Comparison of ENCODE assay signal across 16 cellular contexts in the genomic region with DNA sequence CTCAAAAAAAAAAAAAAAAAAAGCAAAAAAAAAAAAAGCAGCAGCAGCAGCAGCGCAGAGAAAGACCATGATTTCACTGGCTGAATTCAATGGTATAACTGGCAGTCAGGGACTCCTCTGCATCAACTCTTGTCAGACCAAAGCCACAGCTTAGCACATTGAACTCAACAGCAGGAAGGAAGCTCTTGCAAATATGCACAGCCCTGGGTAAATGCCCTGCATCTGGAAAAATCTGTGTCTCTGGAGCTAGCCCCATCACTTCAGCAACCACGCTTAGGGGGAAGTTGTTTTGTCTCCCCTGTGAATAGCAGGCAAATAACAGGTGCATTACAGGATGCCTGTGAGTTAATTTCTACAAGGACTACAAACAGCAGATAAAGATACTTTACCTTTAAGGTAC. TPM values are rescaled to one million over a fixed set of nuclear protein-coding genes. Genes with fewer than 3 reads are reported as not detected.
DNase-seq lines count a peak whose midpoint lies in the region; ATAC-seq, FAIRE-seq and TF ChIP-seq lines count a peak whose summit lies in the region.
"Had no signal": no experiment of that assay in that cellular context is flagged by ENCODE, and none has a peak within 500 bp of the region (broad histone marks: within the 10 kb centered on the region; RNA-seq: fewer than 3 reads in every experiment).

No MANE protein-coding gene starts in this region.

- H3K27ac ChIP-seq in left lung = peak overlapping the region; percentile 7 to 88
- H3K27ac ChIP-seq: SJCRH30 had no signal

- H3K27ac Mint-ChIP-seq in T-helper 17 cell = peak overlapping the region; percentile 98
- H3K27ac Mint-ChIP-seq: H9 had no signal

- no peak for TF ChIP-seq CTCF in left lung (IDR thresholded peaks at IDR 0.05)

- DNase-seq in CD1c-positive myeloid dendritic cell (ENCODE audit: extremely low spot score) = peak; percentile 48
- DNase-seq in GM12892 (ENCODE audit: insufficient read length) = no peak
- DNase-seq in T-helper 17 cell = no peak
- no peak for DNase-seq in left lung
- DNase-seq in NCI-H345 treated with DMSO at 0.1 percent for 48 hours (lab: John Stamatoyannopoulos, UW; ENCODE audit: unreplicated experiment) = no peak
- DNase-seq: activated CD4-positive, alpha-beta T cell treated with anti-CD3 and anti-CD28 coated beads for 1 hour; aorta; H9; head of caudate nucleus; NCI-H345; SJCRH30 had no signal

- H3K4me3 ChIP-seq in left lung = no peak overlapping the region
- H3K4me3 ChIP-seq: SJCRH30 had no signal

- H3K4me1 ChIP-seq in left lung = peaks cover 0 to 59% of the 10 kb centered on the region in 2 donors
- H3K4me1 ChIP-seq: SJCRH30 had no signal

- no peaks in the 10 kb centered on the region for H3K27me3 Mint-ChIP-seq in T-helper 17 cell

- H3K36me3 Mint-ChIP-seq in T-helper 17 cell (ENCODE audit: low read depth) = peaks cover 11% of the 10 kb centered on the region

- H3K27me3 ChIP-seq in left lung = no peaks in the 10 kb centered on the region
- H3K27me3 ChIP-seq: SJCRH30 had no signal

- no peaks in the 10 kb centered on the region for H3K9me3 ChIP-seq in T-helper 17 cell (ENCODE audit: control insufficient read depth, low read length, poor library complexity, severe bottlenecking)
- H3K9me3 ChIP-seq in left lung = no peaks in the 10 kb centered on the region
- H3K9me3 ChIP-seq: SJCRH30 had no signal

- FAIRE-seq in GM12892 (lab: Jason Lieb, UNC) = peak; percentile 17

- H3K4me3 Mint-ChIP-seq in T-helper 17 cell = peak overlapping the region; percentile 91
- H3K4me3 Mint-ChIP-seq: H9 had no signal

- H3K36me3 ChIP-seq in left lung = no peaks in the 10 kb centered on the region
- H3K36me3 ChIP-seq: SJCRH30 had no signal

- TF ChIP-seq POLR2A in GM12892 (IDR thresholded peaks at IDR 0.05; ENCODE audit: low read depth, low read length) = no peak

- ATAC-seq in T-helper 17 cell (peak; percentile 53), left lung (no peak), GM19328 (IDR thresholded peaks at IDR 0.05; ENCODE audit: unreplicated experiment) (no peak), HG02840 (IDR thresholded peaks at IDR 0.05; ENCODE audit: low FRiP score, unreplicated experiment) (no peak), HG02642 (IDR thresholded peaks at IDR 0.05; ENCODE audit: poor library complexity, unreplicated experiment) (no peak)

- intact Hi-C loops in left lung (cut with DNase I) = no loop called here

- peaks cover 67% of the 10 kb centered on the region for H3K4me1 Mint-ChIP-seq in T-helper 17 cell

RNA-seq across cellular contexts. Expression of a gene that starts 17.7 kb away (rescaled TPM):
- polyA plus RNA-seq in GM12892 (2012; ENCODE audit: missing spikeins) = 6.2 TPM
- total RNA-seq in T-helper 17 cell (10 to 100 TPM; 18.1 to 23.1 TPM), left lung (10 to 100 TPM; 11.7 to 12.4 TPM)

RNA-seq across cellular contexts. Expression of a gene that starts 23.3 kb away (rescaled TPM):
- polyA plus RNA-seq in GM12892 (2012; ENCODE audit: missing spikeins) = 0.06 TPM
- total RNA-seq in T-helper 17 cell (1 to 10 TPM; 1.3 to 1.7 TPM), left lung (under 1 TPM in 1 of 2 donors, not detected in 1; 0.13 TPM)
- total RNA-seq: H9, osteocyte, SJCRH30 had no signal

RNA-seq across cellular contexts. Expression of a gene that starts 40.1 kb away (rescaled TPM):
- polyA plus RNA-seq in GM12892 (2012; ENCODE audit: missing spikeins) = not detected
- total RNA-seq in T-helper 17 cell (not detected), left lung (not detected)
- total RNA-seq: aorta, H9, liver, osteocyte, SJCRH30 had no signal
- polyA plus RNA-seq: aorta had no signal
